Comparison of ENCODE assay signal across 10 cellular contexts in the genomic region with DNA sequence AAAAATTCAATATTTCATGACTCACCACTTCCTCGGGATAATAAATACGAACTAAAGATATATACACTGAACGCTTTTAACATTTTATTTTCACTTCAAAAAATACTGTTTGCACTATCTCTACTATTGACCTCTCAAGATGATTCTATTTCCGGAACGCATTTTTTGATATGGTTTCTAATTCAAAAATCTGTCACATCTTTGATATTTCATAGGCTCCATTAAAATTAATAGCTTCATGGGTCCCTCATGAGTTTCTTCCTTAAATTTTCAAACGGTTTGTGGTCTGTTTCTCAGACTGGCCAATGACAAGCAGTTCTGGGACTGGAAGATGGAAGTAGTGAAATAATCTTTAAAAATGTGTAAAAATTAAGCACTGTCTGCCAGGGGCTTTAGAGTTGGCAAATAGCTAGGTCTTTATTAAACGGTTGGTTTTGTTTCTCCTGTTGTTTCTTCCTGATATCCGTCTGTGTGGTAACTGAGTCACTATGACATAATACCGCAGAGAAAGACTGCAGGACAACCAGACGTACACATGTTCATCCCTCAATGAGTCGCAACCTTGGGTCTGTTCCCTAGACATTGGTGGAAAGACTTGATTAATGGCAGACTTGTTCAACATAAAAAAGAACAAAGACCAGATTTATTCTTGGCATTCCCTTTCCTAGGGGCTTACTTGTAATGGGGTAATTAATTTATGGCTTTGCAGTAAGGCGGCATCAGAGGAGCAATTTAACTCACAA.
DNase-seq lines count a peak whose midpoint lies in the region; TF ChIP-seq lines count a peak whose summit lies in the region.
"Had no signal": no experiment of that assay in that cellular context is flagged by ENCODE, and none has a peak within 500 bp of the region (broad histone marks: within the 10 kb centered on the region; RNA-seq: fewer than 3 reads in every experiment).

No MANE protein-coding gene starts in this region.

- peak overlapping the region; percentile 91 for H3K4me3 ChIP-seq in BE2C (ENCODE audit: low read depth, low read length)
- no peak overlapping the region for H3K4me3 ChIP-seq in NB4 (ENCODE audit: low read depth, low read length)
- peak overlapping the region; percentile 60 for H3K4me3 ChIP-seq in epithelial cell of proximal tubule (ENCODE audit: low read depth, low read length)
- peak overlapping the region; percentile 77 for H3K4me3 ChIP-seq in neural progenitor cell
- peak overlapping the region in 2 of 4 donors; percentile 30 to 50 for H3K4me3 ChIP-seq in Peyer's patch

- H3K9ac ChIP-seq in neural progenitor cell: peak overlapping the region; percentile 69

- H3K4me3 Mint-ChIP-seq in neural progenitor cell: peak overlapping the region; percentile 97

- H2AFZ ChIP-seq in neural progenitor cell (replicated peaks): peak overlapping the region; percentile 77

- H3K36me3 ChIP-seq in BE2C (no peaks in the 10 kb centered on the region), neural progenitor cell (no peaks in the 10 kb centered on the region), Peyer's patch (no peaks in the 10 kb centered on the region)
- H3K36me3 ChIP-seq: neutrophil had no signal

- no peaks in the 10 kb centered on the region for H3K9me3 Mint-ChIP-seq in neural progenitor cell
- H3K9me3 Mint-ChIP-seq: activated naive CD4-positive, alpha-beta T cell treated with anti-CD3 and anti-CD28 coated beads, Interleukin-2, amount 50 U/mL, for 72 hours had no signal

- H3K36me3 Mint-ChIP-seq in neural progenitor cell: no peaks in the 10 kb centered on the region

- peaks cover 45% of the 10 kb centered on the region for H3F3A ChIP-seq in neural progenitor cell (ENCODE audit: low read depth)

- no peaks in the 10 kb centered on the region for H3K27me3 Mint-ChIP-seq in neural progenitor cell (ENCODE audit: insufficient read depth, low read depth)

- H3K4me2 ChIP-seq in neural progenitor cell: peak overlapping the region; percentile 85

- peaks cover 31% of the 10 kb centered on the region for H3K79me2 ChIP-seq in neural progenitor cell (ENCODE audit: low read depth)

- peak overlapping the region; percentile 99 for H3K27ac ChIP-seq in neural progenitor cell
- no peak overlapping the region for H3K27ac ChIP-seq in Peyer's patch
- H3K27ac ChIP-seq: neutrophil had no signal

- TF ChIP-seq POLR2A in NB4 (IDR thresholded peaks at IDR 0.05; ENCODE audit: extremely low read depth, insufficient read length): no peak
- TF ChIP-seq POLR2A in Peyer's patch (IDR thresholded peaks at IDR 0.05): no peak

- H3K9me3 ChIP-seq in BE2C (no peaks in the 10 kb centered on the region), neural progenitor cell (ENCODE audit: low read depth) (no peaks in the 10 kb centered on the region), Peyer's patch (no peaks in the 10 kb centered on the region)
- H3K9me3 ChIP-seq: neutrophil had no signal

- peaks cover 55% of the 10 kb centered on the region for H3K4me1 Mint-ChIP-seq in neural progenitor cell

- no peaks in the 10 kb centered on the region for H3K27me3 ChIP-seq in BE2C
- H3K27me3 ChIP-seq in neural progenitor cell: no peaks in the 10 kb centered on the region
- no peaks in the 10 kb centered on the region for H3K27me3 ChIP-seq in Peyer's patch

- DNase-seq in BE2C (no peak), NB4 (ENCODE audit: low read depth) (peak; percentile 52), epithelial cell of proximal tubule (ENCODE audit: low read depth) (no peak), neural progenitor cell (ENCODE audit: low spot score) (no peak), NCI-H510A treated with DMSO at 0.1 percent for 48 hours (lab: John Stamatoyannopoulos, UW) (no peak), Peyer's patch (no peak), germinal center (ENCODE audit: low spot score) (no peak)
- DNase-seq in effector CD4-positive, alpha-beta T cell: no peak

- TF ChIP-seq CTCF in BE2C (IDR thresholded peaks at IDR 0.05; ENCODE audit: low read depth, low read length) (no peak), NB4 (IDR thresholded peaks at IDR 0.05; ENCODE audit: low read depth, low read length) (no peak), epithelial cell of proximal tubule (conservative IDR thresholded peaks at IDR 0.05; ENCODE audit: low read depth, low read length) (no peak), neural progenitor cell (IDR thresholded peaks at IDR 0.05) (no peak), Peyer's patch (IDR thresholded peaks at IDR 0.05) (no peak)

- peak overlapping the region; percentile 99 for H3K27ac Mint-ChIP-seq in neural progenitor cell
- H3K27ac Mint-ChIP-seq: activated naive CD4-positive, alpha-beta T cell treated with anti-CD3 and anti-CD28 coated beads, Interleukin-2, amount 50 U/mL, for 72 hours had no signal

- no peaks in the 10 kb centered on the region for H4K20me1 ChIP-seq in neural progenitor cell (ENCODE audit: low read depth)

- H3K4me1 ChIP-seq in BE2C (0 out of 2 replicates have a peak, but pooled peaks cover 4% of the 10 kb centered on the region), neural progenitor cell (peaks cover 44% of the 10 kb centered on the region), Peyer's patch (peaks cover 0 to 7% (median 0%) of the 10 kb centered on the region in 4 donors)
